In genomic region chr19:54462713-54463530, GRCh38 we compare ENCODE assay signal across 8 cellular contexts. TPM values are rescaled to one million over a fixed set of nuclear protein-coding genes. Genes with fewer than 3 reads are reported as not detected.
DNase-seq lines count a peak whose midpoint lies in the region; ATAC-seq and TF ChIP-seq lines count a peak whose summit lies in the region.

No MANE protein-coding gene starts in this region.

- peak; percentile 9 for ATAC-seq in GM18517 (IDR thresholded peaks at IDR 0.05; ENCODE audit: unreplicated experiment)
- peak; percentile 11 for ATAC-seq in HG03139 (IDR thresholded peaks at IDR 0.05; ENCODE audit: unreplicated experiment)
- ATAC-seq in omental fat pad (ENCODE audit: low FRiP score): peak; percentile 18
- peak in 1 of 2 donors; percentile 61 for ATAC-seq in upper lobe of left lung (ENCODE audit: low FRiP score in 2 of 2)

- no TSS peak for BruUV-seq in A673 (replicated peaks; lab: Mats Ljungman, UMichigan)

- no peak for TF ChIP-seq EP300 in upper lobe of left lung (IDR thresholded peaks at IDR 0.05)

- POLR2A ChIA-PET in A673 (lab: Charles Lee; ENCODE audit: low non-redundant PET): interaction anchor here (1.0 kb wide), 1 partner anchor 10 kb away, joined by 3 read pairs; the partner anchor contains the start of gene CDC42EP5

- H3K27me3 ChIP-seq in A673 (replicated peaks; ENCODE audit: insufficient read depth, low read depth, low read length, poor library complexity) (no peaks in the 10 kb centered on the region), upper lobe of left lung (no peaks in the 10 kb centered on the region)

- TF ChIP-seq CTCF in A673 (conservative IDR thresholded peaks at IDR 0.05; ENCODE audit: low read depth, low read length) (peak; percentile 69), omental fat pad (IDR thresholded peaks at IDR 0.05) (no peak), upper lobe of left lung (IDR thresholded peaks at IDR 0.05) (peak in 2 of 6 experiments; percentile 25 to 47)

- H3K4me3 ChIP-seq in A673 (ENCODE audit: low read depth, low read length, poor library complexity, severe bottlenecking) (peak overlapping the region; percentile 66), upper lobe of left lung (peak overlapping the region; percentile 65 to 83 (median 82))

- peaks cover 30% of the 10 kb centered on the region for H3K4me1 ChIP-seq in A673 (ENCODE audit: insufficient read depth, low read length, poor library complexity, severe bottlenecking)
- H3K4me1 ChIP-seq in upper lobe of left lung: peaks cover 29 to 61% (median 36%) of the 10 kb centered on the region in 4 donors

- no peak for TF ChIP-seq POLR2A in upper lobe of left lung (IDR thresholded peaks at IDR 0.05)

- intact Hi-C loops in A673 (cut with micrococcal nuclease; ENCODE audit: unreplicated experiment): no loop called here

- H3K27ac ChIP-seq in A673 (ENCODE audit: low read depth, low read length, poor library complexity, severe bottlenecking) (peak overlapping the region; percentile 97), upper lobe of left lung (peak overlapping the region; percentile 97 to 99 (median 98))

- H3K9me3 ChIP-seq in A673 (ENCODE audit: low read depth, low read length, poor library complexity, severe bottlenecking): no peaks in the 10 kb centered on the region
- no peaks in the 10 kb centered on the region for H3K9me3 ChIP-seq in upper lobe of left lung

- DNase-seq in A673 (ENCODE audit: low spot score) (peak; percentile 84), RPMI7951 (ENCODE audit: low read depth) (peak; percentile 66), germinal center (ENCODE audit: low spot score) (peak; percentile 53), omental fat pad (ENCODE audit: low spot score) (no peak), upper lobe of left lung (peak; percentile 79 to 96)
- DNase-seq in activated gamma-delta T cell treated with anti-CD3 and anti-CD28 coated beads, Interleukin-2, amount 50 U/mL, for 16 hours (ENCODE audit: low read depth): peak; percentile 36

- CTCF ChIA-PET in A673 (lab: Charles Lee): interaction anchor here (0.7 to 1.0 kb wide), 2 partner anchors 10 to 14 kb away, joined by 3 read pairs; partner anchors contain the start of genes CDC42EP5 and LENG8

- H3K36me3 ChIP-seq in A673 (ENCODE audit: insufficient read depth, low read length, poor library complexity, severe bottlenecking): peaks cover 29% of the 10 kb centered on the region
- H3K36me3 ChIP-seq in upper lobe of left lung: peaks cover 30 to 45% (median 44%) of the 10 kb centered on the region in 4 donors

- 5% methylated on average over 57 of the region's 87 CpGs; no CpG with 5 or more reads in 1 of the 2 donors for WGBS in upper lobe of left lung, 2 donors

RNA-seq across cellular contexts. Expression of gene LENG9, which starts 0.7 kb away (rescaled TPM):
- 4.2 and 4.3 TPM in 2 replicates for total RNA-seq in A673 (2021)
- 0.88 and 1.4 TPM in 2 replicates for total RNA-seq in RPMI7951 (2014; rRNA removed; shearing (Covaris generic))
- total RNA-seq in omental fat pad: 1 to 10 TPM; 6.6 to 9.1 (median 7.8) TPM
- 10 to 100 TPM in 2 of 6 donors, 1 to 10 TPM in 4; 3.3 to 12.6 (median 9.1) TPM for total RNA-seq in upper lobe of left lung

RNA-seq across cellular contexts. Expression of gene CDC42EP5, which starts 10.2 kb away (rescaled TPM):
- total RNA-seq in A673 (2021) (111 and 119 TPM in 2 replicates), omental fat pad (10 to 100 TPM; 12.1 to 24.1 (median 17.4) TPM), upper lobe of left lung (10 to 100 TPM; 11.1 to 40.4 (median 20.6) TPM)
- 1.1 and 1.7 TPM in 2 replicates for total RNA-seq in RPMI7951 (2014; rRNA removed; shearing (Covaris generic))

RNA-seq across cellular contexts. Expression of gene LENG8, which starts 13.9 kb away (rescaled TPM):
- total RNA-seq in A673 (2021): 129 and 149 TPM in 2 replicates
- 7.1 and 9.0 TPM in 2 replicates for total RNA-seq in RPMI7951 (2014; rRNA removed; shearing (Covaris generic))
- total RNA-seq in omental fat pad: 100 to 1,000 TPM in 2 of 4 donors, 10 to 100 TPM in 2; 79.5 to 160 (median 112) TPM
- total RNA-seq in upper lobe of left lung: 1,000 to 10,000 TPM in 1 of 6 donors, 100 to 1,000 TPM in 4, 10 to 100 TPM in 1; 72.2 to 1,027 (median 188) TPM

RNA-seq across cellular contexts. Expression of gene LAIR2, which starts 39.7 kb away (rescaled TPM):
- total RNA-seq in A673 (2021) (not detected in 2 replicates), omental fat pad (not detected), upper lobe of left lung (not detected)
- total RNA-seq in RPMI7951 (2014; rRNA removed; shearing (Covaris generic)): not detected in 2 replicates

RNA-seq across cellular contexts. Expression of gene TTYH1, which starts 47.7 kb away (rescaled TPM):
- total RNA-seq in A673 (2021) (3.0 and 3.2 TPM in 2 replicates), omental fat pad (under 1 TPM in 2 of 4 donors, not detected in 2; 0.28 to 0.84 TPM), upper lobe of left lung (not detected)
- not detected in 2 replicates for total RNA-seq in RPMI7951 (2014; rRNA removed; shearing (Covaris generic))
